Comparison of ENCODE assay signal across 1 cellular context in genomic region chr7:2055956-2056355, GRCh38.
TF ChIP-seq lines count a peak whose summit lies in the region.

No MANE protein-coding gene starts in this region.

TF ChIP-seq in WTC11, 78 proteins besides CTCF, POLR2A, EP300 and RAD21 (continued from another document):
- TF ChIP-seq AR (CRISPR knock-in tag; IDR thresholded peaks at IDR 0.05) = no peak
- TF ChIP-seq NFYB (CRISPR knock-in tag; conservative IDR thresholded peaks at IDR 0.05; ENCODE audit: low read depth) = no peak
- no peak for TF ChIP-seq IRF1 (CRISPR knock-in tag; IDR thresholded peaks at IDR 0.05)
- TF ChIP-seq, protein P1, sequence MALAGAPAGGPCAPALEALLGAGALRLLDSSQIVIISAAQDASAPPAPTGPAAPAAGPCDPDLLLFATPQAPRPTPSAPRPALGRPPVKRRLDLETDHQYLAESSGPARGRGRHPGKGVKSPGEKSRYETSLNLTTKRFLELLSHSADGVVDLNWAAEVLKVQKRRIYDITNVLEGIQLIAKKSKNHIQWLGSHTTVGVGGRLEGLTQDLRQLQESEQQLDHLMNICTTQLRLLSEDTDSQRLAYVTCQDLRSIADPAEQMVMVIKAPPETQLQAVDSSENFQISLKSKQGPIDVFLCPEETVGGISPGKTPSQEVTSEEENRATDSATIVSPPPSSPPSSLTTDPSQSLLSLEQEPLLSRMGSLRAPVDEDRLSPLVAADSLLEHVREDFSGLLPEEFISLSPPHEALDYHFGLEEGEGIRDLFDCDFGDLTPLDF (CRISPR knock-in tag; IDR thresholded peaks at IDR 0.05) = no peak
- TF ChIP-seq ATF6 (CRISPR knock-in tag; IDR thresholded peaks at IDR 0.05) = no peak
- TF ChIP-seq NFATC4 (CRISPR knock-in tag; IDR thresholded peaks at IDR 0.05) = no peak
